Comparison of ENCODE assay signal across 17 cellular contexts in genomic region chr17:20981046-20981920, GRCh38.
DNase-seq lines count a peak whose midpoint lies in the region; ATAC-seq and TF ChIP-seq lines count a peak whose summit lies in the region.
"Had no signal": no experiment of that assay in that cellular context is flagged by ENCODE, and none has a peak within 500 bp of the region (broad histone marks: within the 10 kb centered on the region; RNA-seq: fewer than 3 reads in every experiment).

No MANE protein-coding gene starts in this region.

- intact Hi-C loops in activated CD4-positive, alpha-beta T cell treated with anti-CD3 and anti-CD28 coated beads, Interleukin-2, amount 10 ng/mL, durations not matched to agents 24 days and 14 days (cut with micrococcal nuclease), result no loop called here

- no peaks in the 10 kb centered on the region for H3K36me3 ChIP-seq in endodermal cell (ENCODE audit: control insufficient read depth, insufficient read depth, low read length)
- no peaks in the 10 kb centered on the region for H3K36me3 ChIP-seq in MG63
- H3K36me3 ChIP-seq: BLaER1 had no signal

- no peaks in the 10 kb centered on the region for H3K36me3 Mint-ChIP-seq in activated CD4-positive, alpha-beta T cell treated with anti-CD3 and anti-CD28 coated beads, Interleukin-2, amount 10 ng/mL, durations not matched to agents 24 days and 14 days (ENCODE audit: low read depth)
- peaks cover 27% of the 10 kb centered on the region for H3K36me3 Mint-ChIP-seq in endodermal cell (ENCODE audit: low read depth)
- H3K36me3 Mint-ChIP-seq in progenitor cell of endocrine pancreas (ENCODE audit: insufficient read depth), result peaks cover 36% of the 10 kb centered on the region
- H3K36me3 Mint-ChIP-seq: CD8-positive, alpha-beta memory T cell had no signal

- no peak overlapping the region for H3K27ac ChIP-seq in endodermal cell (ENCODE audit: low read depth, low read length)
- H3K27ac ChIP-seq: BLaER1 had no signal

- H3K27me3 ChIP-seq in endodermal cell (ENCODE audit: control insufficient read depth, insufficient read depth, low read length, poor library complexity, severe bottlenecking), result no peaks in the 10 kb centered on the region
- H3K27me3 ChIP-seq in MG63, result no peaks in the 10 kb centered on the region
- H3K27me3 ChIP-seq: BLaER1 had no signal

- TF ChIP-seq CTCF in GM20000 (IDR thresholded peaks at IDR 0.05; ENCODE audit: extremely low read depth, missing control alignments), result no peak
- no peak for TF ChIP-seq CTCF in endodermal cell (conservative IDR thresholded peaks at IDR 0.05)
- no peak for TF ChIP-seq CTCF in progenitor cell of endocrine pancreas (IDR thresholded peaks at IDR 0.05; ENCODE audit: unreplicated experiment)

- DNase-seq in activated CD4-positive, alpha-beta T cell treated with anti-CD3 and anti-CD28 coated beads, Interleukin-2, amount 10 ng/mL, durations not matched to agents 24 days and 14 days, result peak; percentile 46
- no peak for DNase-seq in activated CD4-positive, alpha-beta T cell treated with anti-CD3 and anti-CD28 coated beads for 4 hours
- peak; percentile 16 for DNase-seq in GM20000 (ENCODE audit: low spot score)
- peak; percentile 40 for DNase-seq in endodermal cell
- DNase-seq in progenitor cell of endocrine pancreas (ENCODE audit: low spot score, unreplicated experiment), result no peak
- no peak for DNase-seq in MG63
- no peak for DNase-seq in foreskin melanocyte
- DNase-seq: CD8-positive, alpha-beta memory T cell; GDM1; GOT3; KG1; NCI-H1436; NCI-H2081 treated with DMSO at 0.1 percent for 48 hours; Right ventricle myocardium superior had no signal

- no peak overlapping the region for H3K4me3 ChIP-seq in endodermal cell (ENCODE audit: low read length)
- H3K4me3 ChIP-seq in MG63, result no peak overlapping the region
- H3K4me3 ChIP-seq: BLaER1 had no signal

- no peak for ATAC-seq in HG03097 (IDR thresholded peaks at IDR 0.05; ENCODE audit: low FRiP score, unreplicated experiment)
- ATAC-seq: Panc1 had no signal

- no peak overlapping the region for H3K9ac ChIP-seq in endodermal cell (ENCODE audit: extremely low read depth, low read length, poor library complexity, severe bottlenecking)
- H3K9ac ChIP-seq: BLaER1 had no signal

- WGBS in endodermal cell (ENCODE audit: insufficient coverage in 1 of 2, insufficient read length in 1 of 2), 2 experiments, result 92 to 94% methylated on average over 14 of the region's 14 CpGs

- no peak overlapping the region for H3K27ac Mint-ChIP-seq in activated CD4-positive, alpha-beta T cell treated with anti-CD3 and anti-CD28 coated beads, Interleukin-2, amount 10 ng/mL, durations not matched to agents 24 days and 14 days
- H3K27ac Mint-ChIP-seq in endodermal cell, result no peak overlapping the region
- H3K27ac Mint-ChIP-seq in progenitor cell of endocrine pancreas, result peak overlapping the region; percentile 79

- peaks cover 1% of the 10 kb centered on the region for H3K27me3 Mint-ChIP-seq in activated CD4-positive, alpha-beta T cell treated with anti-CD3 and anti-CD28 coated beads, Interleukin-2, amount 10 ng/mL, durations not matched to agents 24 days and 14 days
- H3K27me3 Mint-ChIP-seq in endodermal cell (ENCODE audit: insufficient read depth) (no peaks in the 10 kb centered on the region), progenitor cell of endocrine pancreas (no peaks in the 10 kb centered on the region)

- peaks cover 5% of the 10 kb centered on the region for H3K4me1 ChIP-seq in endodermal cell (ENCODE audit: control insufficient read depth, insufficient read depth, low read length)
- H3K4me1 ChIP-seq: BLaER1 had no signal

- no peak overlapping the region for H3K4me3 Mint-ChIP-seq in activated CD4-positive, alpha-beta T cell treated with anti-CD3 and anti-CD28 coated beads, Interleukin-2, amount 10 ng/mL, durations not matched to agents 24 days and 14 days
- H3K4me3 Mint-ChIP-seq in endodermal cell, result no peak overlapping the region
- H3K4me3 Mint-ChIP-seq in progenitor cell of endocrine pancreas (ENCODE audit: low read depth), result no peak overlapping the region
- H3K4me3 Mint-ChIP-seq: CD8-positive, alpha-beta memory T cell had no signal

- H3K9me3 ChIP-seq in endodermal cell (ENCODE audit: control insufficient read depth, low read length), result peaks cover 13% of the 10 kb centered on the region
- H3K9me3 ChIP-seq in MG63, result no peaks in the 10 kb centered on the region

- no peaks in the 10 kb centered on the region for H3K4me1 Mint-ChIP-seq in activated CD4-positive, alpha-beta T cell treated with anti-CD3 and anti-CD28 coated beads, Interleukin-2, amount 10 ng/mL, durations not matched to agents 24 days and 14 days
- H3K4me1 Mint-ChIP-seq in endodermal cell (peaks cover 3% of the 10 kb centered on the region), progenitor cell of endocrine pancreas (ENCODE audit: low read depth) (peaks cover 4% of the 10 kb centered on the region)
- H3K4me1 Mint-ChIP-seq: CD8-positive, alpha-beta memory T cell had no signal

- no peaks in the 10 kb centered on the region for H3K9me3 Mint-ChIP-seq in activated CD4-positive, alpha-beta T cell treated with anti-CD3 and anti-CD28 coated beads, Interleukin-2, amount 10 ng/mL, durations not matched to agents 24 days and 14 days
- H3K9me3 Mint-ChIP-seq in endodermal cell (peaks cover 30% of the 10 kb centered on the region), progenitor cell of endocrine pancreas (ENCODE audit: low read depth) (peaks cover 8% of the 10 kb centered on the region)
- H3K9me3 Mint-ChIP-seq: CD8-positive, alpha-beta memory T cell had no signal

Comparison
In these comparisons a context has a peak if more than half of its experiments do, and no peak if none do; other contexts are left out.
1. DNase-seq: peak in activated CD4-positive, alpha-beta T cell treated with anti-CD3 and anti-CD28 coated beads, Interleukin-2, amount 10 ng/mL, durations not matched to agents 24 days and 14 days (single experiment), GM20000 (single experiment) and endodermal cell (single experiment); none in activated CD4-positive, alpha-beta T cell treated with anti-CD3 and anti-CD28 coated beads for 4 hours (0 of 2), progenitor cell of endocrine pancreas (single experiment), MG63 (single experiment) and foreskin melanocyte (single experiment).